Comparison of ENCODE assay signal across 8 cellular contexts in genomic region chr3:129316121-129317013, GRCh38.
DNase-seq lines count a peak whose midpoint lies in the region; ATAC-seq and TF ChIP-seq lines count a peak whose summit lies in the region.

No MANE protein-coding gene starts in this region.

- DNase-seq in GM10248 (ENCODE audit: extremely low spot score): peak; percentile 83
- DNase-seq in NCI-H345 (lab: John Stamatoyannopoulos, UW): peak; percentile 74
- DNase-seq in activated CD4-positive, alpha-beta T cell treated with anti-CD3 and anti-CD28 coated beads for 4 hours: peak; percentile 86 to 96
- DNase-seq in choroid plexus epithelial cell (ENCODE audit: low read depth): peak; percentile 88
- DNase-seq in left kidney (ENCODE audit: low read depth, low spot score): peak; percentile 94
- DNase-seq in stimulated activated CD4-positive, alpha-beta T cell treated with anti-CD3 and anti-CD28 coated beads, Interleukin-2, amount 100 ng/mL, for 24 hours: peak; percentile 92 to 94

- peak; percentile 31 for ATAC-seq in HG02870 (IDR thresholded peaks at IDR 0.05; ENCODE audit: unreplicated experiment)
- ATAC-seq in HG03469 (IDR thresholded peaks at IDR 0.05; ENCODE audit: unreplicated experiment): no peak

- TF ChIP-seq CTCF in GM10248 (IDR thresholded peaks at IDR 0.05; ENCODE audit: control extremely low read depth, extremely low read depth, low read depth, missing control alignments) (peak; percentile 79), choroid plexus epithelial cell (conservative IDR thresholded peaks at IDR 0.05; ENCODE audit: low read depth, low read length) (peak; percentile 45)

- CTCF ChIA-PET in GM10248 (lab: Yijun Ruan, JAX): interaction anchor here (0.7 to 4.0 kb wide), 34 partner anchors 8 to 346 kb away, joined by 3 to 28 read pairs (median 4); partner anchors contain the start of gene COPG1

- POLR2A ChIA-PET in GM10248 (lab: Yijun Ruan, JAX): interaction anchor here (0.5 to 2.4 kb wide), 27 partner anchors 9 to 795 kb away, joined by 3 to 13 read pairs (median 3); partner anchors contain the start of genes CFAP92, COPG1, HMCES and IFT122

- peak overlapping the region; percentile 81 for H3K4me3 ChIP-seq in choroid plexus epithelial cell (ENCODE audit: low read depth, low read length)
